ENCODE assay signal across 1 cellular context in the genomic region with DNA sequence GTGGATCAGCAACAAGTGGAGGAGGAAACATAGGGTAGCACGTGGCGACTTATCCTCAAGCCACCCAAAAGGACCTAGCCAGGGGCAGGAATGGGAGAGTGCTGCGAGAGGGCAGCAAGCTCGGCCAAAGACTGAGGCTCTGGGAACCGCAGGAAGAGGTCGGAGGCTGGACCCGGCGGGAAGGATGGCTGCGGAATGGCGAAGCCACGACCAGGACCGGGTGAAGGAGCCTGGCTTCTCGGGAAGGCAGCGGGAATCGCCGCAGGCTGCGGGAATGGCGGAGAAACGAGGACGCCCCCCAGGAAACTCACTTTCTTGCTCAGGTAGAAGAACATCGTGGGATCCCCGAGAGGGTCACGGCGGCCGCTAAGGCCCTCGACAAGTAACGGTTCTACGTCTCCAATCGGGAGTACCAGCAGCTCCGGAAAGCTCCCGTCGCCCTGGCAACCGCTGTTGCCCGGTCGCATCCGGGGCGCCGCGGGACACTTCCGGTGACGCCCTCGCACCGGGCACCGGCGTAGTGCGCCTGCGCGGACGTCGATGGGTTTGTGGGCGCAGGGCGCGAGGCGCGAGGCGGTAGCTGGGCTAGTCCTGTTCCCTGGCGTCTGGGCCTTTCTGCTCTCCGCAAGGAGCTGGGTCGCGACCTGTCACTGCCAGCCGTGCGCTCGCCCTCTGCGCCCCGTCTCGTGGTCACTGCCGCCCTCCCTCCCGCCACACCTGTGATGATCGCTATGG.
TF ChIP-seq lines count a peak whose summit lies in the region.

A gene (minus strand): TSS at position 425 of the 735 bp plus-strand sequence. CDS start 90 bp downstream, at position 335.

TF ChIP-seq in A549, 52 proteins besides CTCF, POLR2A, EP300 and RAD21 (continued from another document):
- TF ChIP-seq, protein P1, sequence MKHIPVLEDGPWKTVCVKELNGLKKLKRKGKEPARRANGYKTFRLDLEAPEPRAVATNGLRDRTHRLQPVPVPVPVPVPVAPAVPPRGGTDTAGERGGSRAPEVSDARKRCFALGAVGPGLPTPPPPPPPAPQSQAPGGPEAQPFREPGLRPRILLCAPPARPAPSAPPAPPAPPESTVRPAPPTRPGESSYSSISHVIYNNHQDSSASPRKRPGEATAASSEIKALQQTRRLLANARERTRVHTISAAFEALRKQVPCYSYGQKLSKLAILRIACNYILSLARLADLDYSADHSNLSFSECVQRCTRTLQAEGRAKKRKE (CRISPR knock-in tag; IDR thresholded peaks at IDR 0.05; ENCODE audit: low read depth): no peak
- TF ChIP-seq FOSL2 (IDR thresholded peaks at IDR 0.05) (no peak), FOSL2 (CRISPR knock-in tag; IDR thresholded peaks at IDR 0.05) (no peak), JUN (IDR thresholded peaks at IDR 0.05) (peak; percentile 84 to 96), CBX8 (IDR thresholded peaks at IDR 0.05) (no peak), RARB (CRISPR knock-in tag; IDR thresholded peaks at IDR 0.05) (no peak), JUNB (IDR thresholded peaks at IDR 0.05) (no peak), NPAS2 (CRISPR knock-in tag; IDR thresholded peaks at IDR 0.05; ENCODE audit: borderline replicate concordance) (0 out of 2 replicates have a peak, but pooled peaks have one; percentile 57), HOXA7 (CRISPR knock-in tag; IDR thresholded peaks at IDR 0.05) (no peak), HEYL (CRISPR knock-in tag; IDR thresholded peaks at IDR 0.05) (no peak), KDM1A (IDR thresholded peaks at IDR 0.05; ENCODE audit: low read depth) (0 out of 2 replicates have a peak, but pooled peaks have one; percentile 54), GATA3 (IDR thresholded peaks at IDR 0.05; ENCODE audit: borderline replicate concordance) (peak; percentile 27; the same call in 1 of the 2 replicates), NR3C1 (IDR thresholded peaks at IDR 0.05) (no peak), RCOR1 (IDR thresholded peaks at IDR 0.05; ENCODE audit: low read depth, low read length) (no peak), TP53 (CRISPR knock-in tag; IDR thresholded peaks at IDR 0.05) (no peak), FOXS1 (CRISPR knock-in tag; IDR thresholded peaks at IDR 0.05) (no peak), BHLHE40 (IDR thresholded peaks at IDR 0.05; ENCODE audit: low read depth, low read length) (no peak), MAZ (IDR thresholded peaks at IDR 0.05; ENCODE audit: borderline replicate concordance, low read depth, low read length) (no peak), HDAC2 (IDR thresholded peaks at IDR 0.05) (0 out of 2 replicates have a peak, but pooled peaks have one; percentile 32), EHF (CRISPR knock-in tag; IDR thresholded peaks at IDR 0.05) (no peak), KDM5A (IDR thresholded peaks at IDR 0.05) (0 out of 2 replicates have a peak, but pooled peaks have one; percentile 53), ZNF302 (CRISPR knock-in tag; IDR thresholded peaks at IDR 0.05) (no peak), FOSB (CRISPR knock-in tag; IDR thresholded peaks at IDR 0.05) (no peak), MYC (IDR thresholded peaks at IDR 0.05; ENCODE audit: borderline replicate concordance, low read length) (0 out of 2 replicates have a peak, but pooled peaks have one; percentile 22), PHF8 (IDR thresholded peaks at IDR 0.05; ENCODE audit: borderline replicate concordance, low read depth) (peak; percentile 79; the same call in 1 of the 2 replicates), CHD2 (IDR thresholded peaks at IDR 0.05; ENCODE audit: low read length, partially characterized antibody) (peak; percentile 31), ESRRA (IDR thresholded peaks at IDR 0.05; ENCODE audit: borderline replicate concordance, low read length) (no peak)
- TF ChIP-seq, protein P2, sequence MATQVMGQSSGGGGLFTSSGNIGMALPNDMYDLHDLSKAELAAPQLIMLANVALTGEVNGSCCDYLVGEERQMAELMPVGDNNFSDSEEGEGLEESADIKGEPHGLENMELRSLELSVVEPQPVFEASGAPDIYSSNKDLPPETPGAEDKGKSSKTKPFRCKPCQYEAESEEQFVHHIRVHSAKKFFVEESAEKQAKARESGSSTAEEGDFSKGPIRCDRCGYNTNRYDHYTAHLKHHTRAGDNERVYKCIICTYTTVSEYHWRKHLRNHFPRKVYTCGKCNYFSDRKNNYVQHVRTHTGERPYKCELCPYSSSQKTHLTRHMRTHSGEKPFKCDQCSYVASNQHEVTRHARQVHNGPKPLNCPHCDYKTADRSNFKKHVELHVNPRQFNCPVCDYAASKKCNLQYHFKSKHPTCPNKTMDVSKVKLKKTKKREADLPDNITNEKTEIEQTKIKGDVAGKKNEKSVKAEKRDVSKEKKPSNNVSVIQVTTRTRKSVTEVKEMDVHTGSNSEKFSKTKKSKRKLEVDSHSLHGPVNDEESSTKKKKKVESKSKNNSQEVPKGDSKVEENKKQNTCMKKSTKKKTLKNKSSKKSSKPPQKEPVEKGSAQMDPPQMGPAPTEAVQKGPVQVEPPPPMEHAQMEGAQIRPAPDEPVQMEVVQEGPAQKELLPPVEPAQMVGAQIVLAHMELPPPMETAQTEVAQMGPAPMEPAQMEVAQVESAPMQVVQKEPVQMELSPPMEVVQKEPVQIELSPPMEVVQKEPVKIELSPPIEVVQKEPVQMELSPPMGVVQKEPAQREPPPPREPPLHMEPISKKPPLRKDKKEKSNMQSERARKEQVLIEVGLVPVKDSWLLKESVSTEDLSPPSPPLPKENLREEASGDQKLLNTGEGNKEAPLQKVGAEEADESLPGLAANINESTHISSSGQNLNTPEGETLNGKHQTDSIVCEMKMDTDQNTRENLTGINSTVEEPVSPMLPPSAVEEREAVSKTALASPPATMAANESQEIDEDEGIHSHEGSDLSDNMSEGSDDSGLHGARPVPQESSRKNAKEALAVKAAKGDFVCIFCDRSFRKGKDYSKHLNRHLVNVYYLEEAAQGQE (IDR thresholded peaks at IDR 0.05): no peak
- TF ChIP-seq, protein P3, sequence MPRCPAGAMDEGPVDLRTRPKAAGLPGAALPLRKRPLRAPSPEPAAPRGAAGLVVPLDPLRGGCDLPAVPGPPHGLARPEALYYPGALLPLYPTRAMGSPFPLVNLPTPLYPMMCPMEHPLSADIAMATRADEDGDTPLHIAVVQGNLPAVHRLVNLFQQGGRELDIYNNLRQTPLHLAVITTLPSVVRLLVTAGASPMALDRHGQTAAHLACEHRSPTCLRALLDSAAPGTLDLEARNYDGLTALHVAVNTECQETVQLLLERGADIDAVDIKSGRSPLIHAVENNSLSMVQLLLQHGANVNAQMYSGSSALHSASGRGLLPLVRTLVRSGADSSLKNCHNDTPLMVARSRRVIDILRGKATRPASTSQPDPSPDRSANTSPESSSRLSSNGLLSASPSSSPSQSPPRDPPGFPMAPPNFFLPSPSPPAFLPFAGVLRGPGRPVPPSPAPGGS (IDR thresholded peaks at IDR 0.05): peak; percentile 94
- TF ChIP-seq, protein P4, sequence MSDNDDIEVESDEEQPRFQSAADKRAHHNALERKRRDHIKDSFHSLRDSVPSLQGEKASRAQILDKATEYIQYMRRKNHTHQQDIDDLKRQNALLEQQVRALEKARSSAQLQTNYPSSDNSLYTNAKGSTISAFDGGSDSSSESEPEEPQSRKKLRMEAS (IDR thresholded peaks at IDR 0.05): peak; percentile 88
- TF ChIP-seq, protein P5, sequence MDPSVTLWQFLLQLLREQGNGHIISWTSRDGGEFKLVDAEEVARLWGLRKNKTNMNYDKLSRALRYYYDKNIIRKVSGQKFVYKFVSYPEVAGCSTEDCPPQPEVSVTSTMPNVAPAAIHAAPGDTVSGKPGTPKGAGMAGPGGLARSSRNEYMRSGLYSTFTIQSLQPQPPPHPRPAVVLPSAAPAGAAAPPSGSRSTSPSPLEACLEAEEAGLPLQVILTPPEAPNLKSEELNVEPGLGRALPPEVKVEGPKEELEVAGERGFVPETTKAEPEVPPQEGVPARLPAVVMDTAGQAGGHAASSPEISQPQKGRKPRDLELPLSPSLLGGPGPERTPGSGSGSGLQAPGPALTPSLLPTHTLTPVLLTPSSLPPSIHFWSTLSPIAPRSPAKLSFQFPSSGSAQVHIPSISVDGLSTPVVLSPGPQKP (IDR thresholded peaks at IDR 0.05; ENCODE audit: low read depth, low read length): no peak
- TF ChIP-seq, protein P6, sequence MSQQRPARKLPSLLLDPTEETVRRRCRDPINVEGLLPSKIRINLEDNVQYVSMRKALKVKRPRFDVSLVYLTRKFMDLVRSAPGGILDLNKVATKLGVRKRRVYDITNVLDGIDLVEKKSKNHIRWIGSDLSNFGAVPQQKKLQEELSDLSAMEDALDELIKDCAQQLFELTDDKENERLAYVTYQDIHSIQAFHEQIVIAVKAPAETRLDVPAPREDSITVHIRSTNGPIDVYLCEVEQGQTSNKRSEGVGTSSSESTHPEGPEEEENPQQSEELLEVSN (IDR thresholded peaks at IDR 0.05; ENCODE audit: borderline replicate concordance, low read depth): peak; percentile 97
